In genomic region chr5:172687983-172688734, GRCh38 we compare ENCODE assay signal across 10 cellular contexts. TPM values are rescaled to one million over a fixed set of nuclear protein-coding genes. Genes with fewer than 3 reads are reported as not detected.
A peak's percentile ranks its signal among the peaks of the same experiment; 100 is the strongest.
DNase-seq lines count a peak whose midpoint lies in the region; FAIRE-seq and TF ChIP-seq lines count a peak whose summit lies in the region.
"Had no signal": no experiment of that assay in that cellular context is flagged by ENCODE, and none has a peak within 500 bp of the region (broad histone marks: within the 10 kb centered on the region; RNA-seq: fewer than 3 reads in every experiment).

No MANE protein-coding gene starts in this region.

- H3K4me3 ChIP-seq in esophagus (ENCODE audit: low read depth in 1 of 2, low read length in 2 of 2), result no peak overlapping the region
- H3K4me3 ChIP-seq in small intestine (ENCODE audit: low read depth in 1 of 2, low read length in 2 of 2), result no peak overlapping the region
- H3K4me3 ChIP-seq: skin epidermis had no signal

- H3K36me3 ChIP-seq in esophagus (ENCODE audit: control insufficient read depth in 2 of 2, insufficient read depth in 2 of 2, low read length in 1 of 2) (peaks cover 0 to 6% of the 10 kb centered on the region in 2 donors), small intestine (ENCODE audit: control insufficient read depth in 2 of 2, insufficient read depth in 2 of 2, low read length in 2 of 2) (peaks cover 0 to 3% of the 10 kb centered on the region in 2 donors)

- H3K9me3 ChIP-seq in esophagus (ENCODE audit: control insufficient read depth in 2 of 2, insufficient read depth in 1 of 2, low read depth in 1 of 2, low read length in 1 of 2) (no peaks in the 10 kb centered on the region), small intestine (ENCODE audit: control insufficient read depth, low read depth) (no peaks in the 10 kb centered on the region)

- TF ChIP-seq POLR2A in GM12892 (IDR thresholded peaks at IDR 0.05; ENCODE audit: low read depth, low read length), result no peak

- peak; percentile 76 for FAIRE-seq in GM12892 (lab: Jason Lieb, UNC)
- FAIRE-seq in small intestine (lab: Jason Lieb, UNC), result no peak

- H3K27me3 ChIP-seq in esophagus (ENCODE audit: control insufficient read depth in 1 of 2, insufficient read depth in 2 of 2, low read length in 2 of 2) (no peaks in the 10 kb centered on the region), small intestine (ENCODE audit: control insufficient read depth in 2 of 2, insufficient read depth in 2 of 2, low read length in 2 of 2) (no peaks in the 10 kb centered on the region)

- DNase-seq in GM12892 (ENCODE audit: insufficient read length) (no peak), LoVo (ENCODE audit: low spot score) (peak; percentile 37), small intestine (peak; percentile 59), SK-N-DZ (ENCODE audit: low spot score) (no peak), NCI-H2196 (lab: John Stamatoyannopoulos, UW; ENCODE audit: unreplicated experiment) (no peak), T1000 (lab: John Stamatoyannopoulos, UW) (no peak)
- DNase-seq: activated CD4-positive, CD25-positive, alpha-beta regulatory T cell treated with anti-CD3 and anti-CD28 coated beads, Interleukin-2, amount 50 U/mL, for 72 hours; NCI-H1694 had no signal

- H3K27ac ChIP-seq in esophagus (ENCODE audit: low read depth in 2 of 2, low read length in 1 of 2) (peak overlapping the region; percentile 60 to 62), small intestine (ENCODE audit: low read depth in 1 of 2, low read length in 1 of 2) (peak overlapping the region in 1 of 2 donors; percentile 8)

- 58 to 67% methylated on average over 7 of the region's 7 CpGs for WGBS in esophagus, 2 donors
- WGBS in small intestine, 3 donors, result 28 to 52% (median 43%) methylated on average over 7 of the region's 7 CpGs

- H3K4me1 ChIP-seq in esophagus (ENCODE audit: control insufficient read depth in 2 of 2, insufficient read depth in 2 of 2, low read length in 1 of 2) (peaks cover 0 to 2% of the 10 kb centered on the region in 2 donors), small intestine (ENCODE audit: control insufficient read depth in 2 of 2, insufficient read depth in 1 of 2, low read depth in 1 of 2, low read length in 1 of 2) (peaks cover 2 to 8% of the 10 kb centered on the region in 2 donors)

RNA-seq across cellular contexts. Expression of gene NEURL1B, which starts 47.1 kb away (rescaled TPM):
- 0.25 TPM for polyA plus RNA-seq in GM12892 (2012; ENCODE audit: missing spikeins)
- polyA plus RNA-seq in esophagus, result 1 to 10 TPM; 6.9 to 8.6 TPM
- polyA plus RNA-seq in small intestine, result 10 to 100 TPM in 1 of 3 donors, 1 to 10 TPM in 2; 2.7 to 17.8 (median 4.1) TPM
- polyA plus RNA-seq in SK-N-DZ (2014; cell fraction: cytosol; rRNA removed), result 11.1 and 16.8 TPM in 2 replicates
- 18.0 and 21.0 TPM in 2 replicates for polyA plus RNA-seq in SK-N-DZ (2014; cell fraction: nucleus; rRNA removed)

Comparison
In these comparisons a context has a peak if more than half of its experiments do, and no peak if none do; other contexts are left out.
1. DNase-seq: peak in LoVo (single experiment) and small intestine (single experiment); none in GM12892 (single experiment), SK-N-DZ (single experiment), NCI-H2196 (single experiment) and T1000 (single experiment).